Comparison of ENCODE assay signal across 21 cellular contexts in the genomic region with DNA sequence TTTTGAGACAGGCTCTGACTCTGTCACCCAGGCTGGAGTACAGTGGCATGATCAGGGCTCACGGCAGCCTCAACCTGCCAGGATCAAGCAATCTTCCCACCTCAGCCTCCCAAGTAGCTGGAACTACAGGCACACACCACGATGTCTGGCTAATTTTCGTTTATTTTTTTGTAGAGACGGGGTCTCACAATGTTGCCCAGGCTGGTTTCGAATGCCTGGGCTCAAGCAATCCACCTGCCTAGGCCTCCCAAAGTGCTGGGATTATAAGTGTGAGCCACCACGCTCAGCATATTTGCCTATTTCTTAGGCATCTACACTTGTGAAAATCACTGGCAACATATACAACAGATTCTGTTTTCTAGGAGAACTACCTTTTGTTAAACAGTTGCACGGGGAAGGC.
"Had no signal": no experiment of that assay in that cellular context is flagged by ENCODE, and none has a peak within 500 bp of the region (broad histone marks: within the 10 kb centered on the region; RNA-seq: fewer than 3 reads in every experiment).

No MANE protein-coding gene starts in this region.

- H3K4me2 ChIP-seq: smooth muscle cell had no signal

- H3K4me3 Mint-ChIP-seq: activated CD4-positive, alpha-beta memory T cell treated with anti-CD3 and anti-CD28 coated beads for 36 hours; activated CD4-positive, alpha-beta T cell treated with anti-CD3 and anti-CD28 coated beads for 36 hours; activated T-helper 17 cell treated with anti-CD3 and anti-CD28 coated beads, Interleukin-2, amount 50 U/mL, for 72 hours; stimulated activated effector memory CD8-positive, alpha-beta T cell treated with anti-CD3 and anti-CD28 coated beads, Interleukin-12 subunit alpha, Interleukin-12 subunit beta, amount 100 ng/mL, for 72 hours had no signal

- H3K36me3 Mint-ChIP-seq: activated CD4-positive, alpha-beta memory T cell treated with anti-CD3 and anti-CD28 coated beads for 36 hours; naive thymus-derived CD8-positive, alpha-beta T cell; stimulated activated effector memory CD8-positive, alpha-beta T cell treated with anti-CD3 and anti-CD28 coated beads, Interleukin-12 subunit alpha, Interleukin-12 subunit beta, amount 100 ng/mL, for 72 hours had no signal

- H3K4me3 ChIP-seq: ascending aorta, breast epithelium, esophagus muscularis mucosa, gastroesophageal sphincter, heart right ventricle, smooth muscle cell, thoracic aorta, upper lobe of right lung had no signal

- H3K9me3 Mint-ChIP-seq: activated CD4-positive, alpha-beta memory T cell treated with anti-CD3 and anti-CD28 coated beads for 36 hours; activated T-helper 17 cell treated with anti-CD3 and anti-CD28 coated beads, Interleukin-2, amount 50 U/mL, for 72 hours; naive thymus-derived CD8-positive, alpha-beta T cell; stimulated activated effector memory CD8-positive, alpha-beta T cell treated with anti-CD3 and anti-CD28 coated beads, Interleukin-12 subunit alpha, Interleukin-12 subunit beta, amount 100 ng/mL, for 72 hours had no signal

- H3K27ac ChIP-seq: ascending aorta, breast epithelium, esophagus muscularis mucosa, gastroesophageal sphincter, thoracic aorta, upper lobe of right lung, WERI-Rb-1 had no signal

- ATAC-seq: activated CD4-positive, alpha-beta T cell treated with anti-CD3 and anti-CD28 coated beads for 36 hours; activated T-helper 17 cell treated with anti-CD3 and anti-CD28 coated beads, Interleukin-2, amount 50 U/mL, for 72 hours; gastroesophageal sphincter; heart right ventricle; naive thymus-derived CD8-positive, alpha-beta T cell; sciatic nerve; stimulated activated effector memory CD8-positive, alpha-beta T cell treated with anti-CD3 and anti-CD28 coated beads, Interleukin-12 subunit alpha, Interleukin-12 subunit beta, amount 100 ng/mL, for 72 hours; upper lobe of right lung had no signal

- H3K27ac Mint-ChIP-seq: activated CD4-positive, alpha-beta memory T cell treated with anti-CD3 and anti-CD28 coated beads for 36 hours; activated CD4-positive, alpha-beta T cell treated with anti-CD3 and anti-CD28 coated beads for 36 hours; activated T-helper 17 cell treated with anti-CD3 and anti-CD28 coated beads, Interleukin-2, amount 50 U/mL, for 72 hours; stimulated activated effector memory CD8-positive, alpha-beta T cell treated with anti-CD3 and anti-CD28 coated beads, Interleukin-12 subunit alpha, Interleukin-12 subunit beta, amount 100 ng/mL, for 72 hours had no signal

- H3K36me3 ChIP-seq: breast epithelium, thoracic aorta, upper lobe of right lung, WERI-Rb-1 had no signal

- FAIRE-seq: endothelial cell of umbilical vein had no signal

- H3K27me3 ChIP-seq: ascending aorta, breast epithelium, esophagus muscularis mucosa, gastroesophageal sphincter, heart right ventricle, upper lobe of right lung had no signal

- H3K9me3 ChIP-seq: ascending aorta, breast epithelium, esophagus muscularis mucosa, gastroesophageal sphincter, heart right ventricle, thoracic aorta, upper lobe of right lung had no signal

- DNase-seq: activated CD4-positive, alpha-beta memory T cell treated with anti-CD3 and anti-CD28 coated beads for 36 hours; activated CD4-positive, alpha-beta T cell treated with anti-CD3 and anti-CD28 coated beads for 36 hours; activated naive CD4-positive, alpha-beta T cell; activated T-cell treated with anti-CD3 and anti-CD28 coated beads, Interleukin-2, amount 50 U/mL, for 1 hour; cortex of kidney; heart right ventricle; mesendoderm; naive thymus-derived CD8-positive, alpha-beta T cell; stimulated activated CD4-positive, alpha-beta T cell treated with anti-CD3 and anti-CD28 coated beads, Interleukin-4, amount 100 ng/mL, for 24 hours; upper lobe of right lung; WERI-Rb-1 had no signal
